ENCODE assay signal across 1 cellular context in the genomic region with DNA sequence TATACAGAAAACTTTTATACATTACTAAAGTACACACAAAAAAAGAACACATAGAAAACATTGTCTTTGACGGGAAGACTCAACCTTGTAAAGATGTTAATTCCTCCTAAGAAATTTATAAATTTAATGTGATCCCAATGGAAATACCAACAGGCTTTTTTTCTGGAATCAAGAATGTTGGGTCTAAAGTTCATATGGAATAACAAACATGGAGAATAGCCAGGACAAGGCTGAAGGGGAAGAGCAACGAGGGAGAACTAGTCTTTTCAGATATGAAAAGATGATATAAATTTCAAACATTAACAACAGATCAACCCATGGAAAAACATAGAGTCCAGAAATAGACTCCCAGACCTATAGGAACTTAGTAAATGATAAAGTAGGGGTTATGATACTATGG.
TF ChIP-seq lines count a peak whose summit lies in the region.

No MANE protein-coding gene starts in this region.

TF ChIP-seq in liver, 16 proteins besides CTCF, POLR2A, EP300 and RAD21 (continued from another document):
- TF ChIP-seq, protein P1, sequence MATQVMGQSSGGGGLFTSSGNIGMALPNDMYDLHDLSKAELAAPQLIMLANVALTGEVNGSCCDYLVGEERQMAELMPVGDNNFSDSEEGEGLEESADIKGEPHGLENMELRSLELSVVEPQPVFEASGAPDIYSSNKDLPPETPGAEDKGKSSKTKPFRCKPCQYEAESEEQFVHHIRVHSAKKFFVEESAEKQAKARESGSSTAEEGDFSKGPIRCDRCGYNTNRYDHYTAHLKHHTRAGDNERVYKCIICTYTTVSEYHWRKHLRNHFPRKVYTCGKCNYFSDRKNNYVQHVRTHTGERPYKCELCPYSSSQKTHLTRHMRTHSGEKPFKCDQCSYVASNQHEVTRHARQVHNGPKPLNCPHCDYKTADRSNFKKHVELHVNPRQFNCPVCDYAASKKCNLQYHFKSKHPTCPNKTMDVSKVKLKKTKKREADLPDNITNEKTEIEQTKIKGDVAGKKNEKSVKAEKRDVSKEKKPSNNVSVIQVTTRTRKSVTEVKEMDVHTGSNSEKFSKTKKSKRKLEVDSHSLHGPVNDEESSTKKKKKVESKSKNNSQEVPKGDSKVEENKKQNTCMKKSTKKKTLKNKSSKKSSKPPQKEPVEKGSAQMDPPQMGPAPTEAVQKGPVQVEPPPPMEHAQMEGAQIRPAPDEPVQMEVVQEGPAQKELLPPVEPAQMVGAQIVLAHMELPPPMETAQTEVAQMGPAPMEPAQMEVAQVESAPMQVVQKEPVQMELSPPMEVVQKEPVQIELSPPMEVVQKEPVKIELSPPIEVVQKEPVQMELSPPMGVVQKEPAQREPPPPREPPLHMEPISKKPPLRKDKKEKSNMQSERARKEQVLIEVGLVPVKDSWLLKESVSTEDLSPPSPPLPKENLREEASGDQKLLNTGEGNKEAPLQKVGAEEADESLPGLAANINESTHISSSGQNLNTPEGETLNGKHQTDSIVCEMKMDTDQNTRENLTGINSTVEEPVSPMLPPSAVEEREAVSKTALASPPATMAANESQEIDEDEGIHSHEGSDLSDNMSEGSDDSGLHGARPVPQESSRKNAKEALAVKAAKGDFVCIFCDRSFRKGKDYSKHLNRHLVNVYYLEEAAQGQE (IDR thresholded peaks at IDR 0.05), result peak; percentile 36
- TF ChIP-seq RXRA (IDR thresholded peaks at IDR 0.05), result peak in 1 of 2 donors; percentile 32
- no peak for TF ChIP-seq GABPA (IDR thresholded peaks at IDR 0.05 in 1 of 2, conservative IDR thresholded peaks at IDR 0.05 in 1 of 2)
- peak; percentile 78 for TF ChIP-seq HNF4G (IDR thresholded peaks at IDR 0.05)
- TF ChIP-seq YY1 (IDR thresholded peaks at IDR 0.05), result peak; percentile 73
- peak; percentile 58 to 61 for TF ChIP-seq JUND (IDR thresholded peaks at IDR 0.05)
- TF ChIP-seq, protein P2, sequence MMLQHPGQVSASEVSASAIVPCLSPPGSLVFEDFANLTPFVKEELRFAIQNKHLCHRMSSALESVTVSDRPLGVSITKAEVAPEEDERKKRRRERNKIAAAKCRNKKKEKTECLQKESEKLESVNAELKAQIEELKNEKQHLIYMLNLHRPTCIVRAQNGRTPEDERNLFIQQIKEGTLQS (IDR thresholded peaks at IDR 0.05), result no peak
- TF ChIP-seq FOXA1 (IDR thresholded peaks at IDR 0.05), result peak; percentile 47
- TF ChIP-seq HNF4A (conservative IDR thresholded peaks at IDR 0.05), result peak; percentile 91 to 92
- TF ChIP-seq, protein P3, sequence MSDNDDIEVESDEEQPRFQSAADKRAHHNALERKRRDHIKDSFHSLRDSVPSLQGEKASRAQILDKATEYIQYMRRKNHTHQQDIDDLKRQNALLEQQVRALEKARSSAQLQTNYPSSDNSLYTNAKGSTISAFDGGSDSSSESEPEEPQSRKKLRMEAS (IDR thresholded peaks at IDR 0.05), result no peak
TF ChIP-seq in liver: peak in this region for 12.
